In the genomic region with DNA sequence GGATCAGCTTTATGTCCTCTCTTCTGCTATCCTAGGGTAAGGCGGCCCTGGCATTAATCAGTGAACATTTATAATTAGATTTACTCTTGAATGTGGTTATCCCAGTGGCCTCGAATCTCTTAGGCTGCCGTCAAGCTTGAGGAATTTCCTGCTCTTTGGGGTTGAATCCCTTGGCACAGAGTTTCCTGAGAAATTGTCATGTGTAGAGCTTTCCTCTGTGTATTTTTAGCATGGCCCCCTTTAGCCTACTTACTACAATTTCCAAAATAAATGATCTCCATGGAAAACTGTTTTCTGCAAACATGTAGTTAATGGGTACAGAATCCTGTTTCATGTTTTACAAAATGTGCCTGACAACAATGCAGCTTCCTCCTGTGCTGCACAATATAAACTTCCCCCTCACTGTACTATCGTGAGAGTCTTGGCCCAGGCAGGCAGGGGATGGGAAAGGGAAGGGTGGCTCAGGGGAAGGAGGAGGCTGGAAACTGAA, we compare ENCODE assay signal across 13 cellular contexts. TPM values are rescaled to one million over a fixed set of nuclear protein-coding genes. Genes with fewer than 3 reads are reported as not detected.
DNase-seq lines count a peak whose midpoint lies in the region; ATAC-seq and TF ChIP-seq lines count a peak whose summit lies in the region.
"Had no signal": no experiment of that assay in that cellular context is flagged by ENCODE, and none has a peak within 500 bp of the region (broad histone marks: within the 10 kb centered on the region; RNA-seq: fewer than 3 reads in every experiment).

No MANE protein-coding gene starts in this region.

- H3K4me3 ChIP-seq in right atrium auricular region: no peak overlapping the region

- no peaks in the 10 kb centered on the region for H3K27me3 ChIP-seq in right atrium auricular region

- H3K4me3 Mint-ChIP-seq in dendritic cell treated with granulocyte-macrophage colony-stimulating factor and Interleukin-4, amounts not matched to agents 40 ng/mL and 50 ng/mL, for 4 days: peak overlapping the region; percentile 20
- H3K4me3 Mint-ChIP-seq: activated CD4-positive, alpha-beta memory T cell treated with anti-CD3 and anti-CD28 coated beads, Interleukin-2, amount 10 ng/mL, durations not matched to agents 7 days and 5 days had no signal

- ATAC-seq in HG02938 (IDR thresholded peaks at IDR 0.05; ENCODE audit: unreplicated experiment) (no peak), HG03521 (IDR thresholded peaks at IDR 0.05; ENCODE audit: unreplicated experiment) (no peak)

- no peaks in the 10 kb centered on the region for H3K9me3 Mint-ChIP-seq in dendritic cell treated with granulocyte-macrophage colony-stimulating factor and Interleukin-4, amounts not matched to agents 40 ng/mL and 50 ng/mL, for 4 days
- H3K9me3 Mint-ChIP-seq: activated CD4-positive, alpha-beta memory T cell treated with anti-CD3 and anti-CD28 coated beads, Interleukin-2, amount 10 ng/mL, durations not matched to agents 7 days and 5 days had no signal

- H3K36me3 ChIP-seq in right atrium auricular region: no peaks in the 10 kb centered on the region

- H3K27ac ChIP-seq in right atrium auricular region: peak overlapping the region; percentile 57 to 63
- H3K27ac ChIP-seq: C4-2B, epithelial cell of prostate had no signal

- no peaks in the 10 kb centered on the region for H3K27me3 Mint-ChIP-seq in dendritic cell treated with granulocyte-macrophage colony-stimulating factor and Interleukin-4, amounts not matched to agents 40 ng/mL and 50 ng/mL, for 4 days
- H3K27me3 Mint-ChIP-seq: activated CD4-positive, alpha-beta memory T cell treated with anti-CD3 and anti-CD28 coated beads, Interleukin-2, amount 10 ng/mL, durations not matched to agents 7 days and 5 days had no signal

- H3K36me3 Mint-ChIP-seq in dendritic cell treated with granulocyte-macrophage colony-stimulating factor and Interleukin-4, amounts not matched to agents 40 ng/mL and 50 ng/mL, for 4 days (ENCODE audit: low read depth): peaks cover 87% of the 10 kb centered on the region

- intact Hi-C loops in dendritic cell treated with granulocyte-macrophage colony-stimulating factor and Interleukin-4, amounts not matched to agents 40 ng/mL and 50 ng/mL, for 4 days (cut with micrococcal nuclease): no loop called here

- H3K4me1 Mint-ChIP-seq in dendritic cell treated with granulocyte-macrophage colony-stimulating factor and Interleukin-4, amounts not matched to agents 40 ng/mL and 50 ng/mL, for 4 days (ENCODE audit: low read depth): peaks cover 61% of the 10 kb centered on the region

- no peaks in the 10 kb centered on the region for H3K9me3 ChIP-seq in right atrium auricular region

- H3K4me1 ChIP-seq in right atrium auricular region: peaks cover 0 to 22% of the 10 kb centered on the region in 2 donors

- TF ChIP-seq CTCF in right atrium auricular region (IDR thresholded peaks at IDR 0.05): no peak

- H3K27ac Mint-ChIP-seq in dendritic cell treated with granulocyte-macrophage colony-stimulating factor and Interleukin-4, amounts not matched to agents 40 ng/mL and 50 ng/mL, for 4 days: peak overlapping the region; percentile 87
- H3K27ac Mint-ChIP-seq: activated CD4-positive, alpha-beta memory T cell treated with anti-CD3 and anti-CD28 coated beads, Interleukin-2, amount 10 ng/mL, durations not matched to agents 7 days and 5 days had no signal

- DNase-seq in GM04504 (ENCODE audit: low read depth): peak; percentile 67
- DNase-seq in right atrium auricular region (ENCODE audit: low spot score): no peak
- peak; percentile 57 for DNase-seq in smooth muscle cell of the brain vasculature (ENCODE audit: low read depth, low spot score)
- DNase-seq in ecto neural progenitor cell (ENCODE audit: low spot score): no peak
- DNase-seq in nucleus accumbens (lab: John Stamatoyannopoulos, UW): no peak
- DNase-seq: activated CD4-positive, alpha-beta memory T cell treated with anti-CD3 and anti-CD28 coated beads, Interleukin-2, amount 10 ng/mL, durations not matched to agents 7 days and 5 days; H7; stimulated activated CD4-positive, alpha-beta T cell treated with anti-CD3 and anti-CD28 coated beads, Interleukin-4, amount 100 ng/mL, for 1 hour had no signal

RNA-seq across cellular contexts. Expression of a gene that starts 18.1 kb away (rescaled TPM):
- under 1 TPM; 0.12 to 0.52 TPM for total RNA-seq in right atrium auricular region

RNA-seq across cellular contexts. Expression of a gene that starts 28.5 kb away (rescaled TPM):
- total RNA-seq in right atrium auricular region: 1 to 10 TPM in 1 of 2 donors, under 1 TPM in 1; 0.44 to 1.5 TPM

RNA-seq across cellular contexts. Expression of a gene that starts 48.3 kb away (rescaled TPM):
- 10 to 100 TPM; 42.2 to 68.8 TPM for total RNA-seq in right atrium auricular region

Comparison
In these comparisons a context has a peak if more than half of its experiments do, and no peak if none do; other contexts are left out.
1. DNase-seq: peak in GM04504 (single experiment) and smooth muscle cell of the brain vasculature (single experiment); none in right atrium auricular region (single experiment), ecto neural progenitor cell (single experiment) and nucleus accumbens (0 of 56).